In the genomic region with DNA sequence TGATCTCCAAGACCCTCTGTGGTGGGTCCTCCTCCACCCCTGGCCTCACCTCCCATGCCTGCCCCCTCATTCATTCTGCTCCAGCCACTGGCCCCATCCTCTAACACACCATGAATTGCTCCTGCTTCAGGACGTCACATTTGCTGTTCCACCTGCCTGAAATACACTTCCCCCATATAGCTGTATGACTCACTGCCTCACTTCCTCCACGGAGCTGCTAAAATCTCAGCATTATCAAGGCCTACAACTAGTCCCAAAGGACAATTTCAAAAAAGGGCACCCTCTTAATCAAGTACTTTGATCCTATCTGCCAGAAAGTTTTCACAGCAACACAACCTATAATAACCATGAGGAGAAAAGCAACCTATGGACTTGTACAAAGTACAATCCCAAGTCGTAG, we compare ENCODE assay signal across 30 cellular contexts. TPM values are rescaled to one million over a fixed set of nuclear protein-coding genes. Genes with fewer than 3 reads are reported as not detected.
"Had no signal": no experiment of that assay in that cellular context is flagged by ENCODE, and none has a peak within 500 bp of the region (broad histone marks: within the 10 kb centered on the region; RNA-seq: fewer than 3 reads in every experiment).

No MANE protein-coding gene starts in this region.

- H3K4me3 Mint-ChIP-seq: activated CD4-positive, alpha-beta T cell treated with anti-CD3 and anti-CD28 coated beads, Interleukin-2, amount 10 ng/mL, durations not matched to agents 24 days and 14 days; activated CD8-positive, alpha-beta T cell treated with anti-CD3 and anti-CD28 coated beads, Interleukin-2, amount 10 ng/mL, durations not matched to agents 7 days and 5 days; activated naive CD4-positive, alpha-beta T cell treated with anti-CD3 and anti-CD28 coated beads for 36 hours; activated T-cell treated with anti-CD3 and anti-CD28 coated beads, Interleukin-2, amount 50 U/mL, for 24 hours; T-helper 1 cell treated with Interleukin-12 subunit alpha and Interleukin-12 subunit beta and Interleukin-4 antibody, amounts not matched to agents 30 μg/mL and 1 μg/mL, for 36 hours; T-helper 2 cell treated with Interferon-gamma antibody and Interleukin-4, amounts not matched to agents 5 μg/mL and 100 μg/mL, for 36 hours had no signal

- H3K4me1 Mint-ChIP-seq: activated CD4-positive, alpha-beta T cell treated with anti-CD3 and anti-CD28 coated beads, Interleukin-2, amount 10 ng/mL, durations not matched to agents 24 days and 14 days had no signal

- ATAC-seq: activated CD8-positive, alpha-beta T cell treated with anti-CD3 and anti-CD28 coated beads, Interleukin-2, amount 10 ng/mL, durations not matched to agents 7 days and 5 days; activated naive CD4-positive, alpha-beta T cell treated with anti-CD3 and anti-CD28 coated beads, Interleukin-2, amount 50 U/mL, for 72 hours; body of pancreas had no signal

- H3K9ac ChIP-seq: SK-N-SH had no signal

- DNase-seq: activated CD4-positive, alpha-beta T cell treated with anti-CD3 and anti-CD28 coated beads, Interleukin-2, amount 10 ng/mL, durations not matched to agents 24 days and 14 days; activated CD4-positive, alpha-beta T cell treated with anti-CD3 and anti-CD28 coated beads, Interleukin-2, amount 50 U/mL, for 48 hours; activated CD8-positive, alpha-beta T cell treated with anti-CD3 and anti-CD28 coated beads, Interleukin-2, amount 10 ng/mL, durations not matched to agents 7 days and 5 days; activated gamma-delta T cell treated with Interleukin-2 at 50 U/mL for 16 hours; activated naive CD4-positive, alpha-beta T cell treated with anti-CD3 and anti-CD28 coated beads for 36 hours; activated T-cell treated with anti-CD3 and anti-CD28 coated beads, Interleukin-2, amount 50 U/mL, for 24 hours; adrenal gland; body of pancreas; MM.1S; NCI-H1092; NCI-H1436 treated with DMSO at 0.1 percent for 48 hours; NCI-H1694 treated with DMSO at 0.1 percent for 48 hours; NCI-H2029; NCI-H2107; NCI-H2171; NCI-H510A; NCI-H526; NCI-H748 treated with DMSO at 0.1 percent for 48 hours; Peyer's patch; RPMI8226; SHP77 treated with DMSO at 0.1 percent for 48 hours; SK-N-SH had no signal

- H3K4me2 ChIP-seq: SK-N-SH had no signal

- H3K4me3 ChIP-seq: adrenal gland, body of pancreas, breast epithelium, Peyer's patch, SJSA1 had no signal

- H3K4me1 ChIP-seq: adrenal gland, Peyer's patch, SJSA1 had no signal

- H3K36me3 Mint-ChIP-seq: activated naive CD4-positive, alpha-beta T cell treated with anti-CD3 and anti-CD28 coated beads, Interleukin-2, amount 50 U/mL, for 72 hours had no signal

- H3K27ac Mint-ChIP-seq: activated CD4-positive, alpha-beta T cell treated with anti-CD3 and anti-CD28 coated beads, Interleukin-2, amount 10 ng/mL, durations not matched to agents 24 days and 14 days; activated CD8-positive, alpha-beta T cell treated with anti-CD3 and anti-CD28 coated beads, Interleukin-2, amount 10 ng/mL, durations not matched to agents 7 days and 5 days; activated naive CD4-positive, alpha-beta T cell treated with anti-CD3 and anti-CD28 coated beads for 36 hours; activated naive CD4-positive, alpha-beta T cell treated with anti-CD3 and anti-CD28 coated beads, Interleukin-2, amount 50 U/mL, for 72 hours; activated T-cell treated with anti-CD3 and anti-CD28 coated beads, Interleukin-2, amount 50 U/mL, for 24 hours; T-helper 1 cell treated with Interleukin-12 subunit alpha and Interleukin-12 subunit beta and Interleukin-4 antibody, amounts not matched to agents 30 μg/mL and 1 μg/mL, for 36 hours; T-helper 2 cell treated with Interferon-gamma antibody and Interleukin-4, amounts not matched to agents 5 μg/mL and 100 μg/mL, for 36 hours had no signal

- H3K27ac ChIP-seq: adrenal gland, body of pancreas, breast epithelium, Peyer's patch, SJSA1 had no signal

- H3K9me3 Mint-ChIP-seq: activated CD4-positive, alpha-beta T cell treated with anti-CD3 and anti-CD28 coated beads, Interleukin-2, amount 10 ng/mL, durations not matched to agents 24 days and 14 days; activated naive CD4-positive, alpha-beta T cell treated with anti-CD3 and anti-CD28 coated beads, Interleukin-2, amount 50 U/mL, for 72 hours; activated T-cell treated with anti-CD3 and anti-CD28 coated beads, Interleukin-2, amount 50 U/mL, for 24 hours; T-helper 1 cell treated with Interleukin-12 subunit alpha and Interleukin-12 subunit beta and Interleukin-4 antibody, amounts not matched to agents 30 μg/mL and 1 μg/mL, for 36 hours; T-helper 2 cell treated with Interferon-gamma antibody and Interleukin-4, amounts not matched to agents 5 μg/mL and 100 μg/mL, for 36 hours had no signal

- H3K36me3 ChIP-seq: adrenal gland, breast epithelium, Peyer's patch, SJSA1 had no signal

- H3K9me3 ChIP-seq: adrenal gland, body of pancreas, breast epithelium, Peyer's patch, SJSA1, SK-N-SH had no signal

- H3K9me2 ChIP-seq: SK-N-SH had no signal

- H3K27me3 ChIP-seq: body of pancreas, Peyer's patch, SJSA1 had no signal

RNA-seq across cellular contexts. Expression of gene PHOX2B, which starts 43.6 kb away (rescaled TPM):
- total RNA-seq: activated CD4-positive, alpha-beta T cell treated with anti-CD3 and anti-CD28 coated beads, Interleukin-2, amount 10 ng/mL, durations not matched to agents 24 days and 14 days; activated CD8-positive, alpha-beta T cell treated with anti-CD3 and anti-CD28 coated beads, Interleukin-2, amount 10 ng/mL, durations not matched to agents 7 days and 5 days; activated naive CD4-positive, alpha-beta T cell treated with anti-CD3 and anti-CD28 coated beads for 36 hours; activated naive CD4-positive, alpha-beta T cell treated with anti-CD3 and anti-CD28 coated beads, Interleukin-2, amount 50 U/mL, for 72 hours; astrocyte; body of pancreas; breast epithelium; cardiac septum; LHCN-M2; SJSA1 had no signal
